ENCODE assay signal across 8 cellular contexts in the genomic region with DNA sequence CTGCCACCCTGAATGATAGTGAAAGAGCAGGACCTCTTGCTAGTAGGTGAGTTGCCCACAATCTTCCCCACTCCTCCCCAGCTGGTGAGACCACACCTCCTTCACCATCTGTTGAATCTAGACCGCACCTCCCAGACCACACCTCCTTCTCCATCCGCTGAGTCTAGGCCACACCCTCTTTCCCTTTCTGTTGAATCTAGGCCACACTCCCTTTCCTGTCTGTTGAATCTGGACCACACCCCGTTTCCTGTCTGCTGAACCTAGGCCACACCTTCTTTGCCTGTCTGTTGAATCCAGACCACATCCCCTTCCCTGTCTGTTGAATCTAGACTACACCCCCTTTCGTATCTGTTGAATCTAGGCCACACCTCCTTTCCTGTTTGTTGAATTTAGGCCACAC.
DNase-seq lines count a peak whose midpoint lies in the region; ATAC-seq and TF ChIP-seq lines count a peak whose summit lies in the region.

No MANE protein-coding gene starts in this region.

- H3K9me3 Mint-ChIP-seq in activated naive CD4-positive, alpha-beta T cell treated with anti-CD3 and anti-CD28 coated beads, Interleukin-2, amount 10 ng/mL, durations not matched to agents 7 days and 5 days, result peaks cover 11% of the 10 kb centered on the region
- peaks cover 5 to 14% (median 9%) of the 10 kb centered on the region in 7 donors for H3K9me3 Mint-ChIP-seq in CD14-positive monocyte

- H3K36me3 Mint-ChIP-seq in activated naive CD4-positive, alpha-beta T cell treated with anti-CD3 and anti-CD28 coated beads, Interleukin-2, amount 10 ng/mL, durations not matched to agents 7 days and 5 days, result peaks cover 8% of the 10 kb centered on the region
- no peaks in the 10 kb centered on the region for H3K36me3 Mint-ChIP-seq in CD14-positive monocyte

- H3K4me3 Mint-ChIP-seq in activated naive CD4-positive, alpha-beta T cell treated with anti-CD3 and anti-CD28 coated beads, Interleukin-2, amount 10 ng/mL, durations not matched to agents 7 days and 5 days, result peak overlapping the region; percentile 57
- no peak overlapping the region for H3K4me3 Mint-ChIP-seq in CD14-positive monocyte

- CTCF ChIA-PET in activated naive CD4-positive, alpha-beta T cell treated with anti-CD3 and anti-CD28 coated beads, Interleukin-2, amount 10 ng/mL, durations not matched to agents 7 days and 5 days (lab: Charles Lee), result no interaction called here

- peak overlapping the region; percentile 78 for H3K27ac Mint-ChIP-seq in activated naive CD4-positive, alpha-beta T cell treated with anti-CD3 and anti-CD28 coated beads, Interleukin-2, amount 10 ng/mL, durations not matched to agents 7 days and 5 days
- no peak overlapping the region for H3K27ac Mint-ChIP-seq in CD14-positive monocyte

- intact Hi-C loops in CD14-positive monocyte (cut with micrococcal nuclease), result no loop called here

- H3K27me3 Mint-ChIP-seq in activated naive CD4-positive, alpha-beta T cell treated with anti-CD3 and anti-CD28 coated beads, Interleukin-2, amount 10 ng/mL, durations not matched to agents 7 days and 5 days, result peaks cover 3% of the 10 kb centered on the region
- H3K27me3 Mint-ChIP-seq in CD14-positive monocyte (ENCODE audit: low read depth in 3 of 3), result peaks cover 0 to 2% (median 0%) of the 10 kb centered on the region in 3 donors

- peak; percentile 82 for DNase-seq in activated naive CD4-positive, alpha-beta T cell treated with anti-CD3 and anti-CD28 coated beads, Interleukin-2, amount 10 ng/mL, durations not matched to agents 7 days and 5 days
- peak; percentile 0 to 18 (median 16) for DNase-seq in stimulated activated CD4-positive, alpha-beta T cell treated with anti-CD3 and anti-CD28 coated beads, TNF-alpha, amount 100 ng/mL, for 24 hours (ENCODE audit: low read depth in 3 of 3)
- DNase-seq in SIG-M5 treated with dmso at 0.1 percent for 504 hours (lab: John Stamatoyannopoulos, UW; ENCODE audit: unreplicated experiment) (no peak), NCI-H1694 treated with DMSO at 0.1 percent for 48 hours (lab: John Stamatoyannopoulos, UW) (no peak), CD14-positive monocyte (ENCODE audit: low spot score) (no peak)

- H3K4me1 Mint-ChIP-seq in activated naive CD4-positive, alpha-beta T cell treated with anti-CD3 and anti-CD28 coated beads, Interleukin-2, amount 10 ng/mL, durations not matched to agents 7 days and 5 days, result peaks cover 19% of the 10 kb centered on the region
- no peaks in the 10 kb centered on the region for H3K4me1 Mint-ChIP-seq in CD14-positive monocyte

- ATAC-seq in GM18508 (IDR thresholded peaks at IDR 0.05; ENCODE audit: insufficient read depth, unreplicated experiment) (peak; percentile 65), HG02759 (IDR thresholded peaks at IDR 0.05; ENCODE audit: unreplicated experiment) (peak; percentile 61)

- TF ChIP-seq CTCF in CD14-positive monocyte (IDR thresholded peaks at IDR 0.05), result no peak

TF ChIP-seq in PFSK-1, 5 proteins besides CTCF, POLR2A, EP300 and RAD21:
- TF ChIP-seq SIN3A (IDR thresholded peaks at IDR 0.05; ENCODE audit: borderline replicate concordance, insufficient read depth, low read length), result no peak
- TF ChIP-seq POLR2AphosphoS5 (IDR thresholded peaks at IDR 0.05; ENCODE audit: low read depth, low read length), result 0 out of 2 replicates have a peak, but pooled peaks have one; percentile 14

Comparison
In these comparisons a context has a peak if more than half of its experiments do, and no peak if none do; other contexts are left out.
1. DNase-seq: peak in activated naive CD4-positive, alpha-beta T cell treated with anti-CD3 and anti-CD28 coated beads, Interleukin-2, amount 10 ng/mL, durations not matched to agents 7 days and 5 days (single experiment) and stimulated activated CD4-positive, alpha-beta T cell treated with anti-CD3 and anti-CD28 coated beads, TNF-alpha, amount 100 ng/mL, for 24 hours (3 of 3); none in SIG-M5 treated with dmso at 0.1 percent for 504 hours (single experiment), NCI-H1694 treated with DMSO at 0.1 percent for 48 hours (single experiment) and CD14-positive monocyte (single experiment).